26 cellular contexts compared by ENCODE assay signal in the genomic region with DNA sequence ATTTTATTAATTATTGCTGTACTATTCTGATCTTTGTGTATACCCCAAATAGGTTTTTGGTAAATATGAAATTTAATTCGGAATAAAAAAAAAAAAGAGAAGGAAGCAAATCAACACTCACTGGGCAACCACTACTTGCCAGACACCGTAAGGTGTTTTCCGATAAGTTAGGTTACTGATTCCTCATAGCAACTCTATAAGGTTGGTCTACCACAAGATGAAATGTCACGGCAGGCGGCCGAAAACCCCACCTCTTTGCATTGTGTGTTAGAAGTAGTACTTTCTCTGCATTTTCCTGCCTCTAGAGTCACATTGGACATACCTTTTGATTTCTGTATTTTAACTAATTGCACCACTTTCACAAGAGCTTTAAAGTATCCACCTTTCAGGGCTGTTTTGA.
"Had no signal": no experiment of that assay in that cellular context is flagged by ENCODE, and none has a peak within 500 bp of the region (broad histone marks: within the 10 kb centered on the region; RNA-seq: fewer than 3 reads in every experiment).

No MANE protein-coding gene starts in this region.

- H3K36me3 Mint-ChIP-seq: brain had no signal

- H3K9me3 Mint-ChIP-seq: activated CD4-positive, alpha-beta memory T cell treated with anti-CD3 and anti-CD28 coated beads, Interleukin-2, amount 10 ng/mL, durations not matched to agents 7 days and 5 days; activated T-helper 1 cell treated with anti-CD3 and anti-CD28 coated beads, Interleukin-12 subunit alpha, Interleukin-12 subunit beta, Interleukin-2, Interleukin-4 antibody, amounts not matched to agents 30 ng/mL and 10 ng/mL and 1 ng/mL, durations not matched to agents 14 hours and 24 hours and 36 hours; brain; dendritic cell treated with granulocyte-macrophage colony-stimulating factor and Interleukin-4, amounts not matched to agents 40 ng/mL and 50 ng/mL, for 4 days; T-helper 1 cell treated with Interleukin-12 subunit alpha and Interleukin-12 subunit beta and Interleukin-4 antibody, amounts not matched to agents 30 μg/mL and 1 μg/mL, for 36 hours had no signal

- ATAC-seq: left lobe of liver; lower lobe of right lung; naive thymus-derived CD4-positive, alpha-beta T cell; upper lobe of right lung had no signal

- H3K4me3 Mint-ChIP-seq: activated CD4-positive, alpha-beta memory T cell treated with anti-CD3 and anti-CD28 coated beads, Interleukin-2, amount 10 ng/mL, durations not matched to agents 7 days and 5 days; activated T-helper 1 cell treated with anti-CD3 and anti-CD28 coated beads, Interleukin-12 subunit alpha, Interleukin-12 subunit beta, Interleukin-2, Interleukin-4 antibody, amounts not matched to agents 30 ng/mL and 10 ng/mL and 1 ng/mL, durations not matched to agents 14 hours and 24 hours and 36 hours; brain; dendritic cell treated with granulocyte-macrophage colony-stimulating factor and Interleukin-4, amounts not matched to agents 40 ng/mL and 50 ng/mL, for 4 days; naive thymus-derived CD4-positive, alpha-beta T cell; T-helper 1 cell treated with Interleukin-12 subunit alpha and Interleukin-12 subunit beta and Interleukin-4 antibody, amounts not matched to agents 30 μg/mL and 1 μg/mL, for 36 hours had no signal

- H3K4me1 Mint-ChIP-seq: activated CD4-positive, alpha-beta memory T cell treated with anti-CD3 and anti-CD28 coated beads, Interleukin-2, amount 10 ng/mL, durations not matched to agents 7 days and 5 days had no signal

- DNase-seq: activated CD4-positive, alpha-beta memory T cell treated with anti-CD3 and anti-CD28 coated beads, Interleukin-2, amount 10 ng/mL, durations not matched to agents 7 days and 5 days; activated CD4-positive, alpha-beta T cell treated with anti-CD3 and anti-CD28 coated beads for 4 hours; activated CD4-positive, CD25-positive, alpha-beta regulatory T cell; activated gamma-delta T cell; activated naive CD4-positive, alpha-beta T cell treated with anti-CD3 and anti-CD28 coated beads, Interleukin-2, amount 50 U/mL, for 16 hours; aorta; caudate nucleus; effector CD4-positive, alpha-beta T cell; erythroblast; foreskin fibroblast; lower lobe of right lung; naive thymus-derived CD4-positive, alpha-beta T cell; sigmoid colon; stimulated activated CD4-positive, alpha-beta T cell treated with anti-CD3 and anti-CD28 coated beads, Interleukin-15, amount 100 ng/mL, for 24 hours; stimulated activated CD4-positive, alpha-beta T cell treated with anti-CD3 and anti-CD28 coated beads, Interleukin-2, amount 100 ng/mL, for 48 hours; stimulated activated CD8-positive, alpha-beta memory T cell treated with anti-CD3 and anti-CD28 coated beads, Interleukin-4, amount 100 ng/mL, for 48 hours; stimulated activated naive CD4-positive, alpha-beta T cell treated with Interleukin-2 at 50 U/mL for 16 hours; substantia nigra; T1000; thyroid gland; upper lobe of right lung had no signal

- H3K27ac Mint-ChIP-seq: activated CD4-positive, alpha-beta memory T cell treated with anti-CD3 and anti-CD28 coated beads, Interleukin-2, amount 10 ng/mL, durations not matched to agents 7 days and 5 days; activated T-helper 1 cell treated with anti-CD3 and anti-CD28 coated beads, Interleukin-12 subunit alpha, Interleukin-12 subunit beta, Interleukin-2, Interleukin-4 antibody, amounts not matched to agents 30 ng/mL and 10 ng/mL and 1 ng/mL, durations not matched to agents 14 hours and 24 hours and 36 hours; brain; dendritic cell treated with granulocyte-macrophage colony-stimulating factor and Interleukin-4, amounts not matched to agents 40 ng/mL and 50 ng/mL, for 4 days; naive thymus-derived CD4-positive, alpha-beta T cell; T-helper 1 cell treated with Interleukin-12 subunit alpha and Interleukin-12 subunit beta and Interleukin-4 antibody, amounts not matched to agents 30 μg/mL and 1 μg/mL, for 36 hours had no signal

- H3K27me3 Mint-ChIP-seq: activated CD4-positive, alpha-beta memory T cell treated with anti-CD3 and anti-CD28 coated beads, Interleukin-2, amount 10 ng/mL, durations not matched to agents 7 days and 5 days; dendritic cell treated with granulocyte-macrophage colony-stimulating factor and Interleukin-4, amounts not matched to agents 40 ng/mL and 50 ng/mL, for 4 days had no signal
